1 cellular context compared by ENCODE assay signal in the genomic region with DNA sequence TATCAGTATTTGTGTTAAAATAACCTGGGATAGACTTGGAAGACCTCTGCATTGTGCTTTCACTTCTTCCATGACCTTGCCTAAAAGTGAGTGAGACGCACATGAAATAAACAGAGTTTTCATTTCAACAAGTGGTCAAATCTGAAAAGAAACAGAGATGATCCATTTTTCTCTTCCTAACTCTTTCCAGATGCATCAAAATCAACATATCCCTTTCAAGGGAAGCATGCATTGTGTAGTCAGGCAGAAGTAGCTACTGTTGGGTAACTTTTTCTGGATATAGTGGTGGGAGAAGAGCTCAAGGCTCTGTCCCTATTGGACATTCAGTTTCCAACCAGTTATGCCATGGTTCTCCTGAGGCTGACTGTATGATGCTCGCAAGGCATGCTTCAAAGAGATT.
TF ChIP-seq lines count a peak whose summit lies in the region.

No MANE protein-coding gene starts in this region.

TF ChIP-seq in IMR-90, 13 proteins besides CTCF, POLR2A, EP300 and RAD21:
- no peak for TF ChIP-seq FOS (IDR thresholded peaks at IDR 0.05; ENCODE audit: low read depth, low read length)
- TF ChIP-seq CHD1 (IDR thresholded peaks at IDR 0.05; ENCODE audit: low read depth, low read length), result no peak
- TF ChIP-seq RCOR1 (IDR thresholded peaks at IDR 0.05; ENCODE audit: insufficient replicate concordance, low read length), result no peak
- TF ChIP-seq MAFK (IDR thresholded peaks at IDR 0.05; ENCODE audit: low read depth, low read length), result no peak
- TF ChIP-seq, protein P1, sequence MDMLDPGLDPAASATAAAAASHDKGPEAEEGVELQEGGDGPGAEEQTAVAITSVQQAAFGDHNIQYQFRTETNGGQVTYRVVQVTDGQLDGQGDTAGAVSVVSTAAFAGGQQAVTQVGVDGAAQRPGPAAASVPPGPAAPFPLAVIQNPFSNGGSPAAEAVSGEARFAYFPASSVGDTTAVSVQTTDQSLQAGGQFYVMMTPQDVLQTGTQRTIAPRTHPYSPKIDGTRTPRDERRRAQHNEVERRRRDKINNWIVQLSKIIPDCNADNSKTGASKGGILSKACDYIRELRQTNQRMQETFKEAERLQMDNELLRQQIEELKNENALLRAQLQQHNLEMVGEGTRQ (IDR thresholded peaks at IDR 0.05; ENCODE audit: low read depth, low read length), result no peak
- no peak for TF ChIP-seq MXI1 (IDR thresholded peaks at IDR 0.05; ENCODE audit: borderline replicate concordance, low read depth, low read length)
- no peak for TF ChIP-seq SMC3 (IDR thresholded peaks at IDR 0.05; ENCODE audit: low read depth, low read length)
- TF ChIP-seq RFX5 (IDR thresholded peaks at IDR 0.05; ENCODE audit: low read depth, low read length), result no peak
- no peak for TF ChIP-seq CEBPB (IDR thresholded peaks at IDR 0.05; ENCODE audit: low read depth, low read length)
- no peak for TF ChIP-seq NFE2L2 (IDR thresholded peaks at IDR 0.05; ENCODE audit: low read depth, low read length)
- no peak for TF ChIP-seq ELK1 (IDR thresholded peaks at IDR 0.05; ENCODE audit: borderline replicate concordance, low read depth, low read length)
- no peak for TF ChIP-seq MAZ (IDR thresholded peaks at IDR 0.05; ENCODE audit: borderline replicate concordance, low read depth, low read length)
- TF ChIP-seq BHLHE40 (IDR thresholded peaks at IDR 0.05; ENCODE audit: low read depth, low read length), result no peak
